In the genomic region with DNA sequence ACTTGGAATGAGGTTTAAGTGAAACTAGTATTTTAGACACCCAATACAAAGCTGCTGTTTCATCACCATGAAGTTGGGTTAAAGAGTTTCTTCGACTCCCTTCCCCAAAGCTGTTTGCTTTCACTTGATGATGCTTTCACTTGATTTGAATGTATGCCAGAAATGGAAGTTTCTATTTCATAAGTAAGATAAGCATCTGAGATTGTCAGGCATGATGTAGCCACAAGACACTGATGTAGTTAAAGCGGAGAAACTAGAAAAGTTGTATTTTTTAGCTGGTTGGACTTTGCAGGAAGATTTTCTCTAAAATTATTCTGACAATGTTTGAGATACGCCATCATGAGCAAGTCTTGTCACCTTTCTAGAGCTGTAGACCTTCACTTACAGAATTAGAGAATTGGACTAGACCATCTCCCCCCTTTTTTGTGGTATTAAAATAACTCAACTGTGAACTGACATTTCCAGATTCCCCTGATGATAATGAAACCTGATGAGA, we compare ENCODE assay signal across 11 cellular contexts. TPM values are rescaled to one million over a fixed set of nuclear protein-coding genes. Genes with fewer than 3 reads are reported as not detected.
DNase-seq lines count a peak whose midpoint lies in the region; ATAC-seq and TF ChIP-seq lines count a peak whose summit lies in the region.
"Had no signal": no experiment of that assay in that cellular context is flagged by ENCODE, and none has a peak within 500 bp of the region (broad histone marks: within the 10 kb centered on the region; RNA-seq: fewer than 3 reads in every experiment).

No MANE protein-coding gene starts in this region.

- TF ChIP-seq EP300 in upper lobe of left lung (IDR thresholded peaks at IDR 0.05), result no peak

- H3K4me1 Mint-ChIP-seq in activated T-helper 2 cell treated with anti-CD3 and anti-CD28 coated beads, Interferon-gamma antibody, Interleukin-2, Interleukin-4, amounts not matched to agents 10 μg/mL and 5 μg/mL and 100 μg/mL, durations not matched to agents 14 hours and 24 hours and 36 hours (ENCODE audit: low read depth), result peaks cover 50% of the 10 kb centered on the region

- peak overlapping the region; percentile 65 for H3K27ac Mint-ChIP-seq in activated T-helper 2 cell treated with anti-CD3 and anti-CD28 coated beads, Interferon-gamma antibody, Interleukin-2, Interleukin-4, amounts not matched to agents 10 μg/mL and 5 μg/mL and 100 μg/mL, durations not matched to agents 14 hours and 24 hours and 36 hours

- peaks cover 0 to 35% (median 3%) of the 10 kb centered on the region in 4 donors for H3K36me3 ChIP-seq in upper lobe of left lung
- H3K36me3 ChIP-seq: transverse colon had no signal

- H3K4me3 Mint-ChIP-seq in activated T-helper 2 cell treated with anti-CD3 and anti-CD28 coated beads, Interferon-gamma antibody, Interleukin-2, Interleukin-4, amounts not matched to agents 10 μg/mL and 5 μg/mL and 100 μg/mL, durations not matched to agents 14 hours and 24 hours and 36 hours (ENCODE audit: low read depth), result peak overlapping the region; percentile 59

- WGBS in upper lobe of left lung, 2 donors, result 66 to 76% methylated on average over 3 of the region's 3 CpGs

- H3K27me3 Mint-ChIP-seq in activated T-helper 2 cell treated with anti-CD3 and anti-CD28 coated beads, Interferon-gamma antibody, Interleukin-2, Interleukin-4, amounts not matched to agents 10 μg/mL and 5 μg/mL and 100 μg/mL, durations not matched to agents 14 hours and 24 hours and 36 hours (ENCODE audit: low read depth), result peaks cover 2% of the 10 kb centered on the region

- peaks cover 31% of the 10 kb centered on the region for H3K36me3 Mint-ChIP-seq in activated T-helper 2 cell treated with anti-CD3 and anti-CD28 coated beads, Interferon-gamma antibody, Interleukin-2, Interleukin-4, amounts not matched to agents 10 μg/mL and 5 μg/mL and 100 μg/mL, durations not matched to agents 14 hours and 24 hours and 36 hours (ENCODE audit: low read depth)

- H3K27me3 ChIP-seq in upper lobe of left lung, result no peaks in the 10 kb centered on the region
- H3K27me3 ChIP-seq: transverse colon had no signal

- no peak overlapping the region for H3K4me3 ChIP-seq in upper lobe of left lung
- H3K4me3 ChIP-seq: transverse colon had no signal

- ATAC-seq in GM19372 (IDR thresholded peaks at IDR 0.05; ENCODE audit: low read depth, unreplicated experiment) (peak; percentile 76), HG03064 (IDR thresholded peaks at IDR 0.05; ENCODE audit: low read depth, unreplicated experiment) (peak; percentile 73), upper lobe of left lung (ENCODE audit: low FRiP score in 2 of 2) (no peak)

- TF ChIP-seq CTCF in upper lobe of left lung (IDR thresholded peaks at IDR 0.05), result no peak

- H3K4me1 ChIP-seq in upper lobe of left lung, result peaks cover 0 to 5% (median 0%) of the 10 kb centered on the region in 4 donors
- H3K4me1 ChIP-seq: transverse colon had no signal

- H3K27ac ChIP-seq in upper lobe of left lung, result no peak overlapping the region
- H3K27ac ChIP-seq: transverse colon had no signal

- peak; percentile 21 for DNase-seq in EL
- no peak for DNase-seq in activated T-helper 2 cell treated with anti-CD3 and anti-CD28 coated beads, Interferon-gamma antibody, Interleukin-2, Interleukin-4, amounts not matched to agents 10 μg/mL and 5 μg/mL and 100 μg/mL, durations not matched to agents 14 hours and 24 hours and 36 hours (ENCODE audit: low spot score)
- no peak for DNase-seq in SHP77 treated with DMSO at 0.1 percent for 48 hours (lab: John Stamatoyannopoulos, UW)
- no peak for DNase-seq in NCI-H1092 treated with DMSO at 0.1 percent for 48 hours (lab: John Stamatoyannopoulos, UW)
- no peak for DNase-seq in upper lobe of left lung
- no peak for DNase-seq in nucleus accumbens (lab: John Stamatoyannopoulos, UW)
- DNase-seq: DMS53, SW 1271, transverse colon had no signal

- no peaks in the 10 kb centered on the region for H3K9me3 Mint-ChIP-seq in activated T-helper 2 cell treated with anti-CD3 and anti-CD28 coated beads, Interferon-gamma antibody, Interleukin-2, Interleukin-4, amounts not matched to agents 10 μg/mL and 5 μg/mL and 100 μg/mL, durations not matched to agents 14 hours and 24 hours and 36 hours

- no peaks in the 10 kb centered on the region for H3K9me3 ChIP-seq in upper lobe of left lung
- H3K9me3 ChIP-seq: transverse colon had no signal

- no peak for TF ChIP-seq POLR2A in upper lobe of left lung (IDR thresholded peaks at IDR 0.05)

- intact Hi-C loops in activated T-helper 2 cell treated with anti-CD3 and anti-CD28 coated beads, Interferon-gamma antibody, Interleukin-2, Interleukin-4, amounts not matched to agents 10 μg/mL and 5 μg/mL and 100 μg/mL, durations not matched to agents 14 hours and 24 hours and 36 hours (cut with micrococcal nuclease), result loop anchor here (1.0 to 5.0 kb wide), 6 partner anchors 19 to 307 kb away; partner anchors contain the start of gene MOCS2

RNA-seq across cellular contexts. Expression of gene MOCS2, which starts 20.0 kb away (rescaled TPM):
- 14.7 and 15.4 TPM in 2 replicates for total RNA-seq in activated T-helper 2 cell treated with anti-CD3 and anti-CD28 coated beads, Interferon-gamma antibody, Interleukin-2, Interleukin-4, amounts not matched to agents 10 μg/mL and 5 μg/mL and 100 μg/mL, durations not matched to agents 14 hours and 24 hours and 36 hours
- total RNA-seq in upper lobe of left lung, result 10 to 100 TPM; 21.5 to 65.7 (median 27.0) TPM

Comparison
In these comparisons a context has a peak if more than half of its experiments do, and no peak if none do; other contexts are left out.
1. ATAC-seq: peak in GM19372 (single experiment) and HG03064 (single experiment); none in upper lobe of left lung (0 of 2).